ENCODE assay signal across 2 cellular contexts in the genomic region with DNA sequence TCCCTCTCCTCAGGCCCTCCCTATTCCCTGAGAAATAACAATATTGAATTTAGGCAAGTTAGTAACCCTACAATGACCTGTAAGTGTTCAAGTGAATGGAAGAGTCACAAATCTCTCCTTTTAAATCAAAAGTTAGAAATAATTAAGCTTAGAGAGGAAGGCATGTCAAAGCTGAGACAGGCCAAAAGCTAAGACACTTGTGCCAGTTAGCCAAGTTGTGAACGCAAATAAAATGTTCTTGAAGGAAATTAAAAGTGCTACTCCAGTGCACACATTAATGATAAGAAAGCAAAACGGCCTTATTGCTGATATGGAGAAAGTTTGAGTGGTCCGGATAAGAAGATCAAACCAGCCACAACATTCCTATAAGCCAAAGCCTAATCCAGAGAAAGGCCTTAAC.
TF ChIP-seq lines count a peak whose summit lies in the region.

No MANE protein-coding gene starts in this region.

TF ChIP-seq in WTC11, 78 proteins besides CTCF, POLR2A, EP300 and RAD21:
- TF ChIP-seq, protein P1, sequence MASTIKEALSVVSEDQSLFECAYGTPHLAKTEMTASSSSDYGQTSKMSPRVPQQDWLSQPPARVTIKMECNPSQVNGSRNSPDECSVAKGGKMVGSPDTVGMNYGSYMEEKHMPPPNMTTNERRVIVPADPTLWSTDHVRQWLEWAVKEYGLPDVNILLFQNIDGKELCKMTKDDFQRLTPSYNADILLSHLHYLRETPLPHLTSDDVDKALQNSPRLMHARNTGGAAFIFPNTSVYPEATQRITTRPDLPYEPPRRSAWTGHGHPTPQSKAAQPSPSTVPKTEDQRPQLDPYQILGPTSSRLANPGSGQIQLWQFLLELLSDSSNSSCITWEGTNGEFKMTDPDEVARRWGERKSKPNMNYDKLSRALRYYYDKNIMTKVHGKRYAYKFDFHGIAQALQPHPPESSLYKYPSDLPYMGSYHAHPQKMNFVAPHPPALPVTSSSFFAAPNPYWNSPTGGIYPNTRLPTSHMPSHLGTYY (CRISPR knock-in tag; IDR thresholded peaks at IDR 0.05): no peak
- TF ChIP-seq NR2C2 (CRISPR knock-in tag; IDR thresholded peaks at IDR 0.05) (no peak), RELA (CRISPR knock-in tag; IDR thresholded peaks at IDR 0.05; ENCODE audit: borderline replicate concordance) (no peak)
- TF ChIP-seq, protein P2, sequence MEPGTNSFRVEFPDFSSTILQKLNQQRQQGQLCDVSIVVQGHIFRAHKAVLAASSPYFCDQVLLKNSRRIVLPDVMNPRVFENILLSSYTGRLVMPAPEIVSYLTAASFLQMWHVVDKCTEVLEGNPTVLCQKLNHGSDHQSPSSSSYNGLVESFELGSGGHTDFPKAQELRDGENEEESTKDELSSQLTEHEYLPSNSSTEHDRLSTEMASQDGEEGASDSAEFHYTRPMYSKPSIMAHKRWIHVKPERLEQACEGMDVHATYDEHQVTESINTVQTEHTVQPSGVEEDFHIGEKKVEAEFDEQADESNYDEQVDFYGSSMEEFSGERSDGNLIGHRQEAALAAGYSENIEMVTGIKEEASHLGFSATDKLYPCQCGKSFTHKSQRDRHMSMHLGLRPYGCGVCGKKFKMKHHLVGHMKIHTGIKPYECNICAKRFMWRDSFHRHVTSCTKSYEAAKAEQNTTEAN (CRISPR knock-in tag; IDR thresholded peaks at IDR 0.05): no peak
- TF ChIP-seq, protein P3, sequence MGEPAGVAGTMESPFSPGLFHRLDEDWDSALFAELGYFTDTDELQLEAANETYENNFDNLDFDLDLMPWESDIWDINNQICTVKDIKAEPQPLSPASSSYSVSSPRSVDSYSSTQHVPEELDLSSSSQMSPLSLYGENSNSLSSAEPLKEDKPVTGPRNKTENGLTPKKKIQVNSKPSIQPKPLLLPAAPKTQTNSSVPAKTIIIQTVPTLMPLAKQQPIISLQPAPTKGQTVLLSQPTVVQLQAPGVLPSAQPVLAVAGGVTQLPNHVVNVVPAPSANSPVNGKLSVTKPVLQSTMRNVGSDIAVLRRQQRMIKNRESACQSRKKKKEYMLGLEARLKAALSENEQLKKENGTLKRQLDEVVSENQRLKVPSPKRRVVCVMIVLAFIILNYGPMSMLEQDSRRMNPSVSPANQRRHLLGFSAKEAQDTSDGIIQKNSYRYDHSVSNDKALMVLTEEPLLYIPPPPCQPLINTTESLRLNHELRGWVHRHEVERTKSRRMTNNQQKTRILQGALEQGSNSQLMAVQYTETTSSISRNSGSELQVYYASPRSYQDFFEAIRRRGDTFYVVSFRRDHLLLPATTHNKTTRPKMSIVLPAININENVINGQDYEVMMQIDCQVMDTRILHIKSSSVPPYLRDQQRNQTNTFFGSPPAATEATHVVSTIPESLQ (CRISPR knock-in tag; IDR thresholded peaks at IDR 0.05): no peak
- TF ChIP-seq, protein P4, sequence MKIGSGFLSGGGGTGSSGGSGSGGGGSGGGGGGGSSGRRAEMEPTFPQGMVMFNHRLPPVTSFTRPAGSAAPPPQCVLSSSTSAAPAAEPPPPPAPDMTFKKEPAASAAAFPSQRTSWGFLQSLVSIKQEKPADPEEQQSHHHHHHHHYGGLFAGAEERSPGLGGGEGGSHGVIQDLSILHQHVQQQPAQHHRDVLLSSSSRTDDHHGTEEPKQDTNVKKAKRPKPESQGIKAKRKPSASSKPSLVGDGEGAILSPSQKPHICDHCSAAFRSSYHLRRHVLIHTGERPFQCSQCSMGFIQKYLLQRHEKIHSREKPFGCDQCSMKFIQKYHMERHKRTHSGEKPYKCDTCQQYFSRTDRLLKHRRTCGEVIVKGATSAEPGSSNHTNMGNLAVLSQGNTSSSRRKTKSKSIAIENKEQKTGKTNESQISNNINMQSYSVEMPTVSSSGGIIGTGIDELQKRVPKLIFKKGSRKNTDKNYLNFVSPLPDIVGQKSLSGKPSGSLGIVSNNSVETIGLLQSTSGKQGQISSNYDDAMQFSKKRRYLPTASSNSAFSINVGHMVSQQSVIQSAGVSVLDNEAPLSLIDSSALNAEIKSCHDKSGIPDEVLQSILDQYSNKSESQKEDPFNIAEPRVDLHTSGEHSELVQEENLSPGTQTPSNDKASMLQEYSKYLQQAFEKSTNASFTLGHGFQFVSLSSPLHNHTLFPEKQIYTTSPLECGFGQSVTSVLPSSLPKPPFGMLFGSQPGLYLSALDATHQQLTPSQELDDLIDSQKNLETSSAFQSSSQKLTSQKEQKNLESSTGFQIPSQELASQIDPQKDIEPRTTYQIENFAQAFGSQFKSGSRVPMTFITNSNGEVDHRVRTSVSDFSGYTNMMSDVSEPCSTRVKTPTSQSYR (CRISPR knock-in tag; IDR thresholded peaks at IDR 0.05): no peak
TF ChIP-seq in WTC11: peak in this region for 0.

TF ChIP-seq in H1, 55 proteins besides CTCF, POLR2A, EP300 and RAD21 (continued from another document):
- TF ChIP-seq, protein P5, sequence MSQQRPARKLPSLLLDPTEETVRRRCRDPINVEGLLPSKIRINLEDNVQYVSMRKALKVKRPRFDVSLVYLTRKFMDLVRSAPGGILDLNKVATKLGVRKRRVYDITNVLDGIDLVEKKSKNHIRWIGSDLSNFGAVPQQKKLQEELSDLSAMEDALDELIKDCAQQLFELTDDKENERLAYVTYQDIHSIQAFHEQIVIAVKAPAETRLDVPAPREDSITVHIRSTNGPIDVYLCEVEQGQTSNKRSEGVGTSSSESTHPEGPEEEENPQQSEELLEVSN (IDR thresholded peaks at IDR 0.05): no peak
- TF ChIP-seq KDM5A (IDR thresholded peaks at IDR 0.05; ENCODE audit: low read length) (no peak), FOSL1 (IDR thresholded peaks at IDR 0.05; ENCODE audit: insufficient read depth, low read depth, low read length) (no peak), BCL11A (IDR thresholded peaks at IDR 0.05; ENCODE audit: low read depth in 2 of 2, low read length in 2 of 2) (no peak), BACH1 (IDR thresholded peaks at IDR 0.05; ENCODE audit: low read length) (no peak), SP1 (IDR thresholded peaks at IDR 0.05; ENCODE audit: low read depth, low read length) (no peak), EZH2 (IDR thresholded peaks at IDR 0.05; ENCODE audit: low read depth, low read length, severe bottlenecking) (no peak), TEAD4 (IDR thresholded peaks at IDR 0.05; ENCODE audit: low read depth, low read length) (no peak), TCF12 (IDR thresholded peaks at IDR 0.05; ENCODE audit: low read depth, low read length) (no peak), BRCA1 (IDR thresholded peaks at IDR 0.05; ENCODE audit: low read depth, low read length) (no peak), CEBPB (IDR thresholded peaks at IDR 0.05; ENCODE audit: low read depth, low read length) (no peak), EGR1 (IDR thresholded peaks at IDR 0.05; ENCODE audit: borderline replicate concordance, low read depth, low read length) (no peak), SUZ12 (IDR thresholded peaks at IDR 0.05; ENCODE audit: low read length) (no peak), NANOG (IDR thresholded peaks at IDR 0.05; ENCODE audit: insufficient read depth, low read depth, low read length, poor library complexity, severe bottlenecking) (no peak), PHF8 (conservative IDR thresholded peaks at IDR 0.05; ENCODE audit: low read depth, low read length) (no peak), SP2 (IDR thresholded peaks at IDR 0.05; ENCODE audit: low read length) (no peak)
